In the genomic region with DNA sequence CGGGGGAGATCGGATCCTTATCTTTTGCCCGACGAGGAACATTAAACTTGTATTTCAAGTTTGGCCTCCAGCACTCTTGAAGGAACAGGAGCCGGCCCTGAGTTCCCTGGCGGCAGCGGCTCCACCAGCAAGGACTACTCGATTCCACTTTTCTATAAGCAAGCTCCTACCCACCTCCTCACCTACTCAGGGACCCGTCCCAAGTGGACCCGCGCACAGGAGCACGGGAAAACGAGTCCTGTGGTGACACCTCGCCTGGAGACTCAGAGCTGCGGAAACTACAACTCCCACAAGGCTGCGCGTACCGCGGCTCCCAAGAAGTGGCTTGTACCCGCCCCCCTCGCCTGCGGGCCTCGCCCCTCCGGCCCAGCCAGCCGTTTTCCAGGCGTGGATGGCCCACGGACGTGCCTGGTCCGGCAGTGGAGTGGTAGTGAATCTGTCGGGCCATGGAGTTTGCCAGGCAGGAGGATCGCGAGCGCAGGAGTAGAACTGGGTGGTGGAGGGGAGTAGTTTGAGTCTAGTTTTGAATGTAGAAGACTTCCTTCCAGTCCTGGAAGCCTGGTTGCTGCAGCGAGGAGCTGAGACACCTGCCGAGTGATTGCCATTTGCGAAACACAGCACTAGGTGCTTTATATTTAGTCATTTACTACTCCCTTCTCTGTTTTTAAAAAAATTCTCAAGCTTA, we compare ENCODE assay signal across 8 cellular contexts. TPM values are rescaled to one million over a fixed set of nuclear protein-coding genes. Genes with fewer than 3 reads are reported as not detected.
DNase-seq lines count a peak whose midpoint lies in the region; ATAC-seq and TF ChIP-seq lines count a peak whose summit lies in the region.

A gene (minus strand): TSS at position 206 of the 685 bp plus-strand sequence. CDS start 476 bp downstream, outside the sequence.

- H3K27me3 ChIP-seq in testis: no peaks in the 10 kb centered on the region

- peak within 1 kb of the TSS; percentile 75 for H3K27ac Mint-ChIP-seq in HFFc6
- H3K27ac Mint-ChIP-seq in activated naive CD4-positive, alpha-beta T cell treated with anti-CD3 and anti-CD28 coated beads, Interleukin-2, amount 50 U/mL, for 72 hours: peak within 1 kb of the TSS; percentile 74 to 90

- no peak for TF ChIP-seq POLR2A in testis (IDR thresholded peaks at IDR 0.05)

- peak; percentile 97 to 98 for ATAC-seq in activated naive CD4-positive, alpha-beta T cell treated with anti-CD3 and anti-CD28 coated beads, Interleukin-2, amount 50 U/mL, for 72 hours

- peak within 1 kb of the TSS; percentile 80 to 81 for H3K4me3 ChIP-seq in testis

- DNase-seq in GM04503 (ENCODE audit: low read depth) (peak; percentile 57), HFFc6 (peak; percentile 90), NAMALWA (ENCODE audit: low spot score) (peak; percentile 97), SKM-1 (lab: John Stamatoyannopoulos, UW; ENCODE audit: unreplicated experiment) (peak; percentile 97), glomerular visceral epithelial cell (ENCODE audit: extremely low spot score) (peak; percentile 95), occipital lobe (lab: John Stamatoyannopoulos, UW) (peak; percentile 94), testis (peak; percentile 99)
- peak; percentile 85 to 91 for DNase-seq in activated naive CD4-positive, alpha-beta T cell treated with anti-CD3 and anti-CD28 coated beads, Interleukin-2, amount 50 U/mL, for 72 hours (ENCODE audit: low spot score in 2 of 2)

- H3K4me1 ChIP-seq in testis: peaks cover 4% of the 10 kb centered on the region

- H3K4me1 Mint-ChIP-seq in HFFc6 (ENCODE audit: low read depth): peaks cover 47% of the 10 kb centered on the region

- peak within 1 kb of the TSS; percentile 43 to 73 for H3K27ac ChIP-seq in testis

- H3K27me3 Mint-ChIP-seq in HFFc6 (ENCODE audit: insufficient read depth): peaks cover 4% of the 10 kb centered on the region

- no peaks in the 10 kb centered on the region for H3K9me3 ChIP-seq in testis

- no peaks in the 10 kb centered on the region for H3K36me3 ChIP-seq in testis (ENCODE audit: low read depth, missing control alignments)

- TF ChIP-seq CTCF in HFFc6 (IDR thresholded peaks at IDR 0.05) (no peak), testis (IDR thresholded peaks at IDR 0.05) (no peak)

- intact Hi-C loops in testis (cut with DNase I; ENCODE audit: low total_unique reads): no loop called here

- 2 to 3% methylated on average over 28 to 33 of the region's 36 CpGs for WGBS in testis, 2 donors

- no peaks in the 10 kb centered on the region for H3K9me3 Mint-ChIP-seq in HFFc6
- H3K9me3 Mint-ChIP-seq in activated naive CD4-positive, alpha-beta T cell treated with anti-CD3 and anti-CD28 coated beads, Interleukin-2, amount 50 U/mL, for 72 hours: no peaks in the 10 kb centered on the region

- peak within 1 kb of the TSS; percentile 94 for H3K4me3 Mint-ChIP-seq in HFFc6

- H3K36me3 Mint-ChIP-seq in HFFc6 (ENCODE audit: low read depth): no peaks in the 10 kb centered on the region
- H3K36me3 Mint-ChIP-seq in activated naive CD4-positive, alpha-beta T cell treated with anti-CD3 and anti-CD28 coated beads, Interleukin-2, amount 50 U/mL, for 72 hours: no peaks in the 10 kb centered on the region

RNA-seq across cellular contexts. Expression of the gene that starts here (rescaled TPM):
- 10 to 100 TPM; 12.4 to 16.9 (median 15.3) TPM for total RNA-seq in HFFc6 (2021; fragmentation: NEBNext Ultra II Directional; extraction: Animal tissue kit (Norgen Biotek cat#: 25700))
- 10 to 100 TPM in 1 of 2 donors, 1 to 10 TPM in 1; 9.0 to 19.6 TPM for total RNA-seq in activated naive CD4-positive, alpha-beta T cell treated with anti-CD3 and anti-CD28 coated beads, Interleukin-2, amount 50 U/mL, for 72 hours
- total RNA-seq in occipital lobe (16.5 TPM), testis (10 to 100 TPM; 12.0 to 25.4 TPM)
- polyA plus RNA-seq in testis (ENCODE audit: insufficient read depth, low read depth, low replicate concordance): 21.6 TPM

Comparison
In these comparisons a context has a peak if more than half of its experiments do, and no peak if none do; other contexts are left out.
1. Peak in every context shown above with its lines: DNase-seq, ATAC-seq, H3K4me3 ChIP-seq and H3K27ac ChIP-seq.